ENCODE assay signal across 19 cellular contexts in the genomic region with DNA sequence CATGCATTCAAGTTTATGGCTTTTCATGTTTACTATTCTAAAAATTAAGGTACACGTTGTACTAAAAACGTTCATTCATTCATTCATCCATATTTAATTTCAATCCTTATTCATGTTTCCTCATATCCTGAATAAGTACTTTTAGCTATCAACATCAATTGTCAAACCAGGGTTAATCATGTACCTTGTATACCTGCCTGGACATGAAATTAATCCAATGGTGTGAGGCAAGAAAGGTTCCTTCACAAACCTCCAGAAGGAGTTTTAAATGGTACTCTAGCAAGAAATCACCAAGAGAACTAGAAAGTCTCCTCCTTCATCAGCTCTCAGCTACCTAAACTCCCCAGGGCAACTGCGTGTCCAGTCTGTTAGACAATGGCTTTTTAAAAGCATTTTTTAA.
"Had no signal": no experiment of that assay in that cellular context is flagged by ENCODE, and none has a peak within 500 bp of the region (broad histone marks: within the 10 kb centered on the region; RNA-seq: fewer than 3 reads in every experiment).

No MANE protein-coding gene starts in this region.

- DNase-seq: activated CD4-positive, alpha-beta memory T cell treated with anti-CD3 and anti-CD28 coated beads, Interleukin-2, amount 10 ng/mL, durations not matched to agents 7 days and 5 days; activated CD4-positive, alpha-beta T cell treated with anti-CD3 and anti-CD28 coated beads for 1 hour; activated gamma-delta T cell; activated T-cell treated with anti-CD3 and anti-CD28 coated beads, Interleukin-2, amount 50 U/mL, for 48 hours; adrenal gland; body of pancreas; esophagus squamous epithelium; foreskin fibroblast; head of caudate nucleus; left colon; mucosa of descending colon; nucleus accumbens; psoas muscle; sigmoid colon; stimulated activated CD4-positive, alpha-beta T cell treated with anti-CD3 and anti-CD28 coated beads, Interleukin-2, amount 100 ng/mL, for 24 hours; stimulated activated naive CD4-positive, alpha-beta T cell had no signal

- ATAC-seq: body of pancreas; left colon; mucosa of descending colon; natural killer cell treated with Interleukin-12 subunit alpha and Interleukin-12 subunit beta and Interleukin-15 and Interleukin-18, amount 100 ng/mL, for 72 hours; psoas muscle had no signal

- H3K36me3 ChIP-seq: adrenal gland, esophagus squamous epithelium, sigmoid colon, suprapubic skin had no signal

- H3K27me3 Mint-ChIP-seq: activated CD4-positive, alpha-beta memory T cell treated with anti-CD3 and anti-CD28 coated beads, Interleukin-2, amount 10 ng/mL, durations not matched to agents 7 days and 5 days; natural killer cell treated with Interleukin-12 subunit alpha and Interleukin-12 subunit beta and Interleukin-15 and Interleukin-18, amount 100 ng/mL, for 72 hours had no signal

- H3K27me3 ChIP-seq: adrenal gland, body of pancreas, esophagus squamous epithelium, sigmoid colon, suprapubic skin had no signal

- H3K27ac Mint-ChIP-seq: activated CD4-positive, alpha-beta memory T cell treated with anti-CD3 and anti-CD28 coated beads, Interleukin-2, amount 10 ng/mL, durations not matched to agents 7 days and 5 days; natural killer cell treated with Interleukin-12 subunit alpha and Interleukin-12 subunit beta and Interleukin-15 and Interleukin-18, amount 100 ng/mL, for 72 hours had no signal

- H3K9me3 ChIP-seq: adrenal gland, body of pancreas, esophagus squamous epithelium, psoas muscle, sigmoid colon, suprapubic skin had no signal

- H3K4me1 ChIP-seq: adrenal gland had no signal

- H3K27ac ChIP-seq: adrenal gland, body of pancreas, esophagus squamous epithelium, psoas muscle, sigmoid colon, suprapubic skin had no signal

- H3K4me3 ChIP-seq: adrenal gland, body of pancreas, esophagus squamous epithelium, lung, mucosa of descending colon, psoas muscle, sigmoid colon, suprapubic skin had no signal

- H3K4me3 Mint-ChIP-seq: activated CD4-positive, alpha-beta memory T cell treated with anti-CD3 and anti-CD28 coated beads, Interleukin-2, amount 10 ng/mL, durations not matched to agents 7 days and 5 days; natural killer cell treated with Interleukin-12 subunit alpha and Interleukin-12 subunit beta and Interleukin-15 and Interleukin-18, amount 100 ng/mL, for 72 hours had no signal
